Comparison of ENCODE assay signal across 20 cellular contexts in the genomic region with DNA sequence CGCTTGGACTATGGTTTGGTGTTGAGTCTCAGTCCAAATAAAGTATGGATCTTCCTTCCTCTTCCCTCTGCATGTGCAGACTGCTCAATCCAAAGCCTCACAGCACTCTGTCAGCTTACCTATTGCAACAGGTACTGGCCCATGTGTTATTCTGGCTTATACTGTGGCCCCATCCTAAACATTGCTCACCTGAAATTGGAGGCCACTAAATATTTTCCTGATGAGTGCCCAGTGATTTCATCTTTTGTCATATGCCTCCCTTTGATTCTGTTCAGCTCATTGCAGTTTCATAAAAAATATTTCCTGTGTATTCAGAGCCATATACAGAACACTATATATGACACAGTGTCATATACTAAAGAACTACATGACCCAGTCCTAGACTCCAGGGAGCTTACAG.
"Had no signal": no experiment of that assay in that cellular context is flagged by ENCODE, and none has a peak within 500 bp of the region (broad histone marks: within the 10 kb centered on the region; RNA-seq: fewer than 3 reads in every experiment).

No MANE protein-coding gene starts in this region.

- H3K27me3 ChIP-seq: left lung, right lobe of liver, tibial nerve had no signal

- H3K4me1 Mint-ChIP-seq: activated naive CD8-positive, alpha-beta T cell treated with anti-CD3 and anti-CD28 coated beads, Interleukin-2, amount 10 ng/mL, durations not matched to agents 7 days and 5 days; naive thymus-derived CD4-positive, alpha-beta T cell; neural crest cell; stimulated activated effector memory CD8-positive, alpha-beta T cell treated with anti-CD3 and anti-CD28 coated beads, Interleukin-12 subunit alpha, Interleukin-12 subunit beta, amount 100 ng/mL, for 72 hours; stimulated activated naive CD8-positive, alpha-beta T cell treated with anti-CD3 and anti-CD28 coated beads, Interleukin-15, amount 100 ng/mL, for 72 hours; WTC11 had no signal

- H3K27me3 Mint-ChIP-seq: activated T-cell treated with anti-CD3 and anti-CD28 coated beads, Interleukin-2, amount 50 U/mL, for 24 hours; stimulated activated naive CD8-positive, alpha-beta T cell treated with anti-CD3 and anti-CD28 coated beads, Interleukin-15, amount 100 ng/mL, for 72 hours had no signal

- H3K4me1 ChIP-seq: left lung, right lobe of liver, tibial nerve had no signal

- H3K4me3 ChIP-seq: left lung, lung, right lobe of liver, skin epidermis, tibial nerve had no signal

- ATAC-seq: left lung; naive thymus-derived CD4-positive, alpha-beta T cell; right lobe of liver; stimulated activated effector memory CD8-positive, alpha-beta T cell treated with anti-CD3 and anti-CD28 coated beads, Interleukin-12 subunit alpha, Interleukin-12 subunit beta, amount 100 ng/mL, for 72 hours; stimulated activated naive CD8-positive, alpha-beta T cell treated with anti-CD3 and anti-CD28 coated beads, Interleukin-15, amount 100 ng/mL, for 72 hours; WTC11 had no signal

- H3K4me3 Mint-ChIP-seq: activated naive CD8-positive, alpha-beta T cell treated with anti-CD3 and anti-CD28 coated beads, Interleukin-2, amount 10 ng/mL, durations not matched to agents 7 days and 5 days; activated T-cell treated with anti-CD3 and anti-CD28 coated beads, Interleukin-2, amount 50 U/mL, for 24 hours; naive thymus-derived CD4-positive, alpha-beta T cell; neural crest cell; stimulated activated effector memory CD8-positive, alpha-beta T cell treated with anti-CD3 and anti-CD28 coated beads, Interleukin-12 subunit alpha, Interleukin-12 subunit beta, amount 100 ng/mL, for 72 hours; stimulated activated naive CD8-positive, alpha-beta T cell treated with anti-CD3 and anti-CD28 coated beads, Interleukin-15, amount 100 ng/mL, for 72 hours; WTC11 had no signal

- H3K36me3 ChIP-seq: left lung, right lobe of liver, tibial nerve had no signal

- H3K27ac Mint-ChIP-seq: activated naive CD8-positive, alpha-beta T cell treated with anti-CD3 and anti-CD28 coated beads, Interleukin-2, amount 10 ng/mL, durations not matched to agents 7 days and 5 days; activated T-cell treated with anti-CD3 and anti-CD28 coated beads, Interleukin-2, amount 50 U/mL, for 24 hours; activated T-helper 2 cell treated with anti-CD3 and anti-CD28 coated beads, Interferon-gamma antibody, Interleukin-2, Interleukin-4, amounts not matched to agents 10 μg/mL and 5 μg/mL and 100 μg/mL, durations not matched to agents 14 hours and 24 hours and 36 hours; naive thymus-derived CD4-positive, alpha-beta T cell; stimulated activated effector memory CD8-positive, alpha-beta T cell treated with anti-CD3 and anti-CD28 coated beads, Interleukin-12 subunit alpha, Interleukin-12 subunit beta, amount 100 ng/mL, for 72 hours; stimulated activated naive CD8-positive, alpha-beta T cell treated with anti-CD3 and anti-CD28 coated beads, Interleukin-15, amount 100 ng/mL, for 72 hours; WTC11 had no signal

- H3K9me3 Mint-ChIP-seq: activated naive CD8-positive, alpha-beta T cell treated with anti-CD3 and anti-CD28 coated beads, Interleukin-2, amount 10 ng/mL, durations not matched to agents 7 days and 5 days; activated T-cell treated with anti-CD3 and anti-CD28 coated beads, Interleukin-2, amount 50 U/mL, for 24 hours; activated T-helper 2 cell treated with anti-CD3 and anti-CD28 coated beads, Interferon-gamma antibody, Interleukin-2, Interleukin-4, amounts not matched to agents 10 μg/mL and 5 μg/mL and 100 μg/mL, durations not matched to agents 14 hours and 24 hours and 36 hours; stimulated activated effector memory CD8-positive, alpha-beta T cell treated with anti-CD3 and anti-CD28 coated beads, Interleukin-12 subunit alpha, Interleukin-12 subunit beta, amount 100 ng/mL, for 72 hours; stimulated activated naive CD8-positive, alpha-beta T cell treated with anti-CD3 and anti-CD28 coated beads, Interleukin-15, amount 100 ng/mL, for 72 hours had no signal

- H3K27ac ChIP-seq: left lung, right lobe of liver, tibial nerve had no signal

- H3K36me3 Mint-ChIP-seq: naive thymus-derived CD4-positive, alpha-beta T cell; stimulated activated effector memory CD8-positive, alpha-beta T cell treated with anti-CD3 and anti-CD28 coated beads, Interleukin-12 subunit alpha, Interleukin-12 subunit beta, amount 100 ng/mL, for 72 hours; WTC11 had no signal

- DNase-seq: activated naive CD4-positive, alpha-beta T cell treated with Interleukin-2 at 50 U/mL for 16 hours; activated naive CD8-positive, alpha-beta T cell treated with anti-CD3 and anti-CD28 coated beads, Interleukin-2, amount 10 ng/mL, durations not matched to agents 7 days and 5 days; activated T-cell treated with anti-CD3 and anti-CD28 coated beads, Interleukin-2, amount 50 U/mL, for 24 hours; amniotic stem cell; erythroblast; foreskin melanocyte; left lung; naive thymus-derived CD4-positive, alpha-beta T cell; occipital lobe; right lobe of liver; stimulated activated CD4-positive, alpha-beta T cell treated with anti-CD3 and anti-CD28 coated beads, Interleukin-1b, Interleukin-23, amount 100 ng/mL, for 48 hours; stimulated activated naive CD8-positive, alpha-beta T cell treated with anti-CD3 and anti-CD28 coated beads, Interleukin-15, amount 100 ng/mL, for 72 hours; T-helper 9 cell had no signal

- H3K9me3 ChIP-seq: left lung, right lobe of liver, tibial nerve had no signal
